In genomic region chr12:117875652-117876491, GRCh38 we compare ENCODE assay signal across 9 cellular contexts.
A peak's percentile ranks its signal among the peaks of the same experiment; 100 is the strongest.
DNase-seq lines count a peak whose midpoint lies in the region; ATAC-seq and TF ChIP-seq lines count a peak whose summit lies in the region.
"Had no signal": no experiment of that assay in that cellular context is flagged by ENCODE, and none has a peak within 500 bp of the region (broad histone marks: within the 10 kb centered on the region; RNA-seq: fewer than 3 reads in every experiment).

No MANE protein-coding gene starts in this region.

- H3K4me3 Mint-ChIP-seq in activated CD8-positive, alpha-beta T cell treated with anti-CD3 and anti-CD28 coated beads, Interleukin-2, amount 10 ng/mL, durations not matched to agents 7 days and 5 days: no peak overlapping the region
- H3K4me3 Mint-ChIP-seq: activated naive CD4-positive, alpha-beta T cell treated with anti-CD3 and anti-CD28 coated beads, Interleukin-2, amount 50 U/mL, for 24 hours had no signal

- H3K27ac Mint-ChIP-seq in activated CD8-positive, alpha-beta T cell treated with anti-CD3 and anti-CD28 coated beads, Interleukin-2, amount 10 ng/mL, durations not matched to agents 7 days and 5 days: no peak overlapping the region
- H3K27ac Mint-ChIP-seq: activated naive CD4-positive, alpha-beta T cell treated with anti-CD3 and anti-CD28 coated beads, Interleukin-2, amount 50 U/mL, for 24 hours had no signal

- H3K4me3 ChIP-seq in uterus: no peak overlapping the region

- CTCF ChIA-PET in activated CD8-positive, alpha-beta T cell treated with anti-CD3 and anti-CD28 coated beads, Interleukin-2, amount 10 ng/mL, durations not matched to agents 7 days and 5 days (lab: Charles Lee): interaction anchor here (0.7 to 3.3 kb wide), 14 partner anchors 18 to 501 kb away, joined by 3 to 23 read pairs (median 5); partner anchors contain the start of genes RFC5 and SUDS3

- H3K9me3 ChIP-seq in uterus: no peaks in the 10 kb centered on the region

- H3K9me3 Mint-ChIP-seq in activated CD8-positive, alpha-beta T cell treated with anti-CD3 and anti-CD28 coated beads, Interleukin-2, amount 10 ng/mL, durations not matched to agents 7 days and 5 days (ENCODE audit: insufficient read depth): no peaks in the 10 kb centered on the region
- H3K9me3 Mint-ChIP-seq: activated naive CD4-positive, alpha-beta T cell treated with anti-CD3 and anti-CD28 coated beads, Interleukin-2, amount 50 U/mL, for 24 hours had no signal

- no peaks in the 10 kb centered on the region for H3K36me3 ChIP-seq in uterus

- H3K27ac ChIP-seq in uterus: no peak overlapping the region

- POLR2A ChIA-PET in activated CD8-positive, alpha-beta T cell treated with anti-CD3 and anti-CD28 coated beads, Interleukin-2, amount 10 ng/mL, durations not matched to agents 7 days and 5 days (lab: Charles Lee): interaction anchor here (1.1 kb wide), 1 partner anchor 260 kb away, joined by 3 read pairs; the partner anchor contains the start of gene PEBP1

- H3K36me3 Mint-ChIP-seq in activated CD8-positive, alpha-beta T cell treated with anti-CD3 and anti-CD28 coated beads, Interleukin-2, amount 10 ng/mL, durations not matched to agents 7 days and 5 days (ENCODE audit: low read depth): no peaks in the 10 kb centered on the region
- H3K36me3 Mint-ChIP-seq: activated naive CD4-positive, alpha-beta T cell treated with anti-CD3 and anti-CD28 coated beads, Interleukin-2, amount 50 U/mL, for 24 hours had no signal

- TF ChIP-seq POLR2A in uterus (IDR thresholded peaks at IDR 0.05): no peak

- peaks cover 9% of the 10 kb centered on the region for H3K27me3 Mint-ChIP-seq in activated CD8-positive, alpha-beta T cell treated with anti-CD3 and anti-CD28 coated beads, Interleukin-2, amount 10 ng/mL, durations not matched to agents 7 days and 5 days (ENCODE audit: low read depth)

- H3K4me1 Mint-ChIP-seq in activated CD8-positive, alpha-beta T cell treated with anti-CD3 and anti-CD28 coated beads, Interleukin-2, amount 10 ng/mL, durations not matched to agents 7 days and 5 days (ENCODE audit: low read depth): peaks cover 6% of the 10 kb centered on the region
- H3K4me1 Mint-ChIP-seq: activated naive CD4-positive, alpha-beta T cell treated with anti-CD3 and anti-CD28 coated beads, Interleukin-2, amount 50 U/mL, for 24 hours had no signal

- no peaks in the 10 kb centered on the region for H3K4me1 ChIP-seq in uterus

- intact Hi-C loops in uterus (cut with DNase I; ENCODE audit: low total_unique reads): no loop called here

- no peak for TF ChIP-seq CTCF in uterus (IDR thresholded peaks at IDR 0.05)

- ATAC-seq in activated CD8-positive, alpha-beta T cell treated with anti-CD3 and anti-CD28 coated beads, Interleukin-2, amount 10 ng/mL, durations not matched to agents 7 days and 5 days: peak; percentile 57
- ATAC-seq in HG02623 (IDR thresholded peaks at IDR 0.05; ENCODE audit: unreplicated experiment) (no peak), HG03045 (IDR thresholded peaks at IDR 0.05; ENCODE audit: unreplicated experiment) (no peak)

- DNase-seq in DMS79 treated with DMSO at 0.1 percent for 48 hours (lab: John Stamatoyannopoulos, UW) (peak; percentile 80), NCI-H1417 treated with DMSO at 0.1 percent for 48 hours (lab: John Stamatoyannopoulos, UW) (peak; percentile 86), hypothalamus (lab: John Stamatoyannopoulos, UW) (peak in 37 of 51 donors; percentile 5 to 79 (median 33)), superior temporal gyrus (ENCODE audit: extremely low spot score) (peak; percentile 33), uterus (no peak)
- DNase-seq in activated CD8-positive, alpha-beta T cell treated with anti-CD3 and anti-CD28 coated beads, Interleukin-2, amount 10 ng/mL, durations not matched to agents 7 days and 5 days: peak; percentile 24

- H3K27me3 ChIP-seq in uterus: peaks cover 0 to 5% of the 10 kb centered on the region in 2 donors

Comparison
In these comparisons a context has a peak if more than half of its experiments do, and no peak if none do; other contexts are left out.
1. DNase-seq: peak in DMS79 treated with DMSO at 0.1 percent for 48 hours (single experiment), NCI-H1417 treated with DMSO at 0.1 percent for 48 hours (single experiment), activated CD8-positive, alpha-beta T cell treated with anti-CD3 and anti-CD28 coated beads, Interleukin-2, amount 10 ng/mL, durations not matched to agents 7 days and 5 days (single experiment), hypothalamus (37 of 51) and superior temporal gyrus (single experiment); none in uterus (0 of 2).